Comparison of ENCODE assay signal across 8 cellular contexts in genomic region chr3:69079269-69080159, GRCh38. TPM values are rescaled to one million over a fixed set of nuclear protein-coding genes. Genes with fewer than 3 reads are reported as not detected.
DNase-seq lines count a peak whose midpoint lies in the region; ATAC-seq and TF ChIP-seq lines count a peak whose summit lies in the region.

No MANE protein-coding gene starts in this region.

- H3K36me3 Mint-ChIP-seq in T-helper 17 cell (ENCODE audit: low read depth) (no peaks in the 10 kb centered on the region), nephron progenitor cell (ENCODE audit: low read depth) (peaks cover 27% of the 10 kb centered on the region)

- POLR2A ChIA-PET in HEK293T (lab: Yijun Ruan, JAX), result interaction anchor here (1.1 to 1.5 kb wide), 2 partner anchors 27 to 66 kb away, joined by 3 to 7 read pairs; partner anchors contain the start of genes EOGT and TMF1

- H3K27ac Mint-ChIP-seq in T-helper 17 cell (peak overlapping the region; percentile 97), nephron progenitor cell (peak overlapping the region; percentile 65)

- peak; percentile 79 for DNase-seq in ELF-1 (ENCODE audit: low read depth, low spot score)
- peak; percentile 23 for DNase-seq in HEK293T (ENCODE audit: extremely low spot score)
- peak in 1 of 3 donors; percentile 22 for DNase-seq in T-helper 17 cell
- peak; percentile 40 for DNase-seq in nephron progenitor cell
- no peak for DNase-seq in NCI-H524 treated with DMSO at 0.1 percent for 48 hours (lab: John Stamatoyannopoulos, UW)
- DNase-seq in stimulated activated CD4-positive, alpha-beta T cell treated with anti-CD3 and anti-CD28 coated beads, Interleukin-4, amount 100 ng/mL, for 24 hours, result no peak

- ATAC-seq in T-helper 17 cell, result no peak
- ATAC-seq in esophagus mucosa, result peak; percentile 63
- ATAC-seq in GM21447 (IDR thresholded peaks at IDR 0.05; ENCODE audit: unreplicated experiment), result no peak

- no peaks in the 10 kb centered on the region for H3K9me3 ChIP-seq in T-helper 17 cell (ENCODE audit: control insufficient read depth, low read length, poor library complexity, severe bottlenecking)

- no peaks in the 10 kb centered on the region for H3K27me3 Mint-ChIP-seq in T-helper 17 cell
- H3K27me3 Mint-ChIP-seq in nephron progenitor cell (ENCODE audit: low read depth, poor library complexity), result no peaks in the 10 kb centered on the region

- TF ChIP-seq CTCF in nephron progenitor cell (IDR thresholded peaks at IDR 0.05), result no peak

- H3K9me3 Mint-ChIP-seq in nephron progenitor cell, result no peaks in the 10 kb centered on the region

- peak overlapping the region; percentile 93 for H3K4me3 Mint-ChIP-seq in T-helper 17 cell
- H3K4me3 Mint-ChIP-seq in nephron progenitor cell, result peak overlapping the region; percentile 90

- CTCF ChIA-PET in HEK293T (lab: Yijun Ruan, JAX), result no interaction called here

- H3K4me1 Mint-ChIP-seq in T-helper 17 cell (peaks cover 42% of the 10 kb centered on the region), nephron progenitor cell (peaks cover 66% of the 10 kb centered on the region)

TF ChIP-seq in HEK293T, 16 proteins besides CTCF, POLR2A, EP300 and RAD21:
- TF ChIP-seq PKNOX1 (IDR thresholded peaks at IDR 0.05) (no peak), FOXM1 (IDR thresholded peaks at IDR 0.05; ENCODE audit: borderline replicate concordance) (no peak), LEF1 (IDR thresholded peaks at IDR 0.05; ENCODE audit: borderline replicate concordance) (0 out of 2 replicates have a peak, but pooled peaks have one; percentile 9)

RNA-seq across cellular contexts. Expression of gene UBA3, which starts 0.7 kb away (rescaled TPM):
- total RNA-seq in T-helper 17 cell, result 10 to 100 TPM; 53.5 to 56.2 TPM
- 47.8 TPM for total RNA-seq in esophagus mucosa

RNA-seq across cellular contexts. Expression of gene ARL6IP5, which starts 5.2 kb away (rescaled TPM):
- 100 to 1,000 TPM; 112 to 118 TPM for total RNA-seq in T-helper 17 cell
- 36.4 TPM for total RNA-seq in esophagus mucosa

RNA-seq across cellular contexts. Expression of gene TMF1, which starts 27.4 kb away (rescaled TPM):
- 10 to 100 TPM; 68.1 to 84.5 TPM for total RNA-seq in T-helper 17 cell
- 16.0 TPM for total RNA-seq in esophagus mucosa

RNA-seq across cellular contexts. Expression of gene LMOD3, which starts 42.9 kb away (rescaled TPM):
- total RNA-seq in T-helper 17 cell (not detected), esophagus mucosa (not detected)

Comparison
In these comparisons a context has a peak if more than half of its experiments do, and no peak if none do; other contexts are left out.
1. DNase-seq: peak in ELF-1 (single experiment), HEK293T (single experiment) and nephron progenitor cell (single experiment); none in NCI-H524 treated with DMSO at 0.1 percent for 48 hours (single experiment) and stimulated activated CD4-positive, alpha-beta T cell treated with anti-CD3 and anti-CD28 coated beads, Interleukin-4, amount 100 ng/mL, for 24 hours (single experiment).